In genomic region chr2:166373951-166374350, GRCh38 we compare ENCODE assay signal across 8 cellular contexts. TPM values are rescaled to one million over a fixed set of nuclear protein-coding genes. Genes with fewer than 3 reads are reported as not detected.
DNase-seq lines count a peak whose midpoint lies in the region; TF ChIP-seq lines count a peak whose summit lies in the region.

No MANE protein-coding gene starts in this region.

- no peak overlapping the region for H3K27ac Mint-ChIP-seq in activated naive CD4-positive, alpha-beta T cell treated with anti-CD3 and anti-CD28 coated beads, Interleukin-2, amount 10 ng/mL, durations not matched to agents 7 days and 5 days

- no peak overlapping the region for H3K4me3 Mint-ChIP-seq in activated naive CD4-positive, alpha-beta T cell treated with anti-CD3 and anti-CD28 coated beads, Interleukin-2, amount 10 ng/mL, durations not matched to agents 7 days and 5 days

- H3K36me3 Mint-ChIP-seq in activated naive CD4-positive, alpha-beta T cell treated with anti-CD3 and anti-CD28 coated beads, Interleukin-2, amount 10 ng/mL, durations not matched to agents 7 days and 5 days = no peaks in the 10 kb centered on the region

- peaks cover 21% of the 10 kb centered on the region for H3K27me3 Mint-ChIP-seq in activated naive CD4-positive, alpha-beta T cell treated with anti-CD3 and anti-CD28 coated beads, Interleukin-2, amount 10 ng/mL, durations not matched to agents 7 days and 5 days

- H3K9me3 Mint-ChIP-seq in activated naive CD4-positive, alpha-beta T cell treated with anti-CD3 and anti-CD28 coated beads, Interleukin-2, amount 10 ng/mL, durations not matched to agents 7 days and 5 days = no peaks in the 10 kb centered on the region

- in situ Hi-C loops in KBM-7 (cut with MboI; ENCODE audit: low pct_unique_long_range_greater_than_20kb, low sequenced_read_pairs) = no loop called here

- no peak for TF ChIP-seq CTCF in foreskin fibroblast (IDR thresholded peaks at IDR 0.05; ENCODE audit: low read depth, low read length)

- CTCF ChIA-PET in activated naive CD4-positive, alpha-beta T cell treated with anti-CD3 and anti-CD28 coated beads, Interleukin-2, amount 10 ng/mL, durations not matched to agents 7 days and 5 days (lab: Charles Lee) = no interaction called here

- DNase-seq in COR-L47 (lab: John Stamatoyannopoulos, UW) = peak; percentile 90
- peak; percentile 23 for DNase-seq in HuH-7 (ENCODE audit: low spot score)
- DNase-seq in RPMI7951 (ENCODE audit: low read depth) = peak; percentile 68
- DNase-seq in foreskin fibroblast = peak; percentile 76 to 91
- DNase-seq in stimulated activated naive CD4-positive, alpha-beta T cell treated with Interleukin-2 at 50 U/mL for 16 hours (lab: John Stamatoyannopoulos, UW) = no peak
- no peak for DNase-seq in mucosa of gallbladder (ENCODE audit: low spot score)
- DNase-seq in activated naive CD4-positive, alpha-beta T cell treated with anti-CD3 and anti-CD28 coated beads, Interleukin-2, amount 10 ng/mL, durations not matched to agents 7 days and 5 days = no peak
- no peak for DNase-seq in KBM-7

- peaks cover 15% of the 10 kb centered on the region for H3K4me1 Mint-ChIP-seq in activated naive CD4-positive, alpha-beta T cell treated with anti-CD3 and anti-CD28 coated beads, Interleukin-2, amount 10 ng/mL, durations not matched to agents 7 days and 5 days

- peak overlapping the region in 1 of 2 donors; percentile 61 for H3K4me3 ChIP-seq in foreskin fibroblast (ENCODE audit: low read depth in 1 of 2, low read length in 2 of 2)

RNA-seq across cellular contexts. Expression of gene SCN9A, which starts 1.8 kb away (rescaled TPM):
- under 0.01 and 0.12 TPM in 2 replicates for total RNA-seq in RPMI7951 (2014; rRNA removed; shearing (Covaris generic))
- total RNA-seq in mucosa of gallbladder = 6.8 TPM

Comparison
In these comparisons a context has a peak if more than half of its experiments do, and no peak if none do; other contexts are left out.
1. DNase-seq: peak in COR-L47 (single experiment), HuH-7 (single experiment), RPMI7951 (single experiment) and foreskin fibroblast (2 of 2); none in stimulated activated naive CD4-positive, alpha-beta T cell treated with Interleukin-2 at 50 U/mL for 16 hours (single experiment), mucosa of gallbladder (single experiment), activated naive CD4-positive, alpha-beta T cell treated with anti-CD3 and anti-CD28 coated beads, Interleukin-2, amount 10 ng/mL, durations not matched to agents 7 days and 5 days (single experiment) and KBM-7 (single experiment).